In genomic region chr1:40861227-40862003, GRCh38 we compare ENCODE assay signal across 8 cellular contexts. TPM values are rescaled to one million over a fixed set of nuclear protein-coding genes. Genes with fewer than 3 reads are reported as not detected.
A peak's percentile ranks its signal among the peaks of the same experiment; 100 is the strongest.
DNase-seq lines count a peak whose midpoint lies in the region; ATAC-seq and TF ChIP-seq lines count a peak whose summit lies in the region.

No MANE protein-coding gene starts in this region.

- DNase-seq in AG04450 (ENCODE audit: low read depth, low spot score) (no peak), T-cell (peak in 28 of 34 experiments; percentile 11 to 51 (median 32)), chondrocyte (ENCODE audit: low spot score) (no peak), RPMI8226 (no peak), DMS114 treated with DMSO at 0.1 percent for 48 hours (lab: John Stamatoyannopoulos, UW; ENCODE audit: unreplicated experiment) (no peak)
- no peak for DNase-seq in stimulated activated naive B cell treated with anti-CD40 and anti-IgM and Interleukin-4, amounts not matched to agents 10 μg/mL and 1 μg/mL and 100 μg/mL, for 72 hours

- no peaks in the 10 kb centered on the region for H3K9me3 Mint-ChIP-seq in T-cell
- no peaks in the 10 kb centered on the region for H3K9me3 Mint-ChIP-seq in chondrocyte (ENCODE audit: low read depth)
- H3K9me3 Mint-ChIP-seq in stimulated activated naive B cell treated with anti-CD40 and anti-IgM and Interleukin-4, amounts not matched to agents 10 μg/mL and 1 μg/mL and 100 μg/mL, for 72 hours = no peaks in the 10 kb centered on the region

- H3K4me3 Mint-ChIP-seq in T-cell = peak overlapping the region; percentile 79 to 87 (median 79)
- peak overlapping the region; percentile 80 for H3K4me3 Mint-ChIP-seq in chondrocyte (ENCODE audit: unreplicated experiment)
- peak overlapping the region; percentile 85 to 87 for H3K4me3 Mint-ChIP-seq in stimulated activated naive B cell treated with anti-CD40 and anti-IgM and Interleukin-4, amounts not matched to agents 10 μg/mL and 1 μg/mL and 100 μg/mL, for 72 hours

- WGBS in liver = 1% methylated on average over 98 of the region's 98 CpGs

- H3K4me1 ChIP-seq in liver (ENCODE audit: control insufficient read depth in 4 of 4, insufficient read depth in 4 of 4, low read length in 3 of 4) = peaks cover 4 to 15% (median 12%) of the 10 kb centered on the region in 4 donors

- H3K27me3 Mint-ChIP-seq in T-cell (peaks cover 0 to 4% of the 10 kb centered on the region in 2 donors), chondrocyte (ENCODE audit: low read depth) (no peaks in the 10 kb centered on the region)
- peaks cover 23 to 31% of the 10 kb centered on the region in 2 donors for H3K27me3 Mint-ChIP-seq in stimulated activated naive B cell treated with anti-CD40 and anti-IgM and Interleukin-4, amounts not matched to agents 10 μg/mL and 1 μg/mL and 100 μg/mL, for 72 hours

- TF ChIP-seq RAD21 in liver (IDR thresholded peaks at IDR 0.05) = no peak

- peak overlapping the region; percentile 81 to 83 for H3K27ac Mint-ChIP-seq in T-cell
- peak overlapping the region; percentile 63 for H3K27ac Mint-ChIP-seq in chondrocyte (ENCODE audit: unreplicated experiment)
- peak overlapping the region; percentile 81 for H3K27ac Mint-ChIP-seq in stimulated activated naive B cell treated with anti-CD40 and anti-IgM and Interleukin-4, amounts not matched to agents 10 μg/mL and 1 μg/mL and 100 μg/mL, for 72 hours

- peaks cover 11 to 16% (median 14%) of the 10 kb centered on the region in 3 donors for H3K4me1 Mint-ChIP-seq in T-cell
- H3K4me1 Mint-ChIP-seq in chondrocyte (ENCODE audit: low read depth) = peaks cover 34% of the 10 kb centered on the region
- H3K4me1 Mint-ChIP-seq in stimulated activated naive B cell treated with anti-CD40 and anti-IgM and Interleukin-4, amounts not matched to agents 10 μg/mL and 1 μg/mL and 100 μg/mL, for 72 hours = peaks cover 10 to 14% of the 10 kb centered on the region in 2 donors

- ATAC-seq in GM21723 (IDR thresholded peaks at IDR 0.05; ENCODE audit: unreplicated experiment) = peak; percentile 8
- peak in 3 of 4 experiments; percentile 14 to 32 (median 21) for ATAC-seq in T-cell (replicated peaks in 1 of 4)
- peak; percentile 23 to 28 for ATAC-seq in stimulated activated naive B cell treated with anti-CD40 and anti-IgM and Interleukin-4, amounts not matched to agents 10 μg/mL and 1 μg/mL and 100 μg/mL, for 72 hours (replicated peaks)

- H3K9me3 ChIP-seq in AG04450 (ENCODE audit: control insufficient read depth, insufficient read depth, low read length) (no peaks in the 10 kb centered on the region), liver (ENCODE audit: control insufficient read depth in 4 of 4, low read length in 3 of 4) (no peaks in the 10 kb centered on the region)

- peaks cover 9% of the 10 kb centered on the region for H3K27me3 ChIP-seq in AG04450 (ENCODE audit: control insufficient read depth, insufficient read depth, low read length)
- H3K27me3 ChIP-seq in liver (ENCODE audit: control insufficient read depth in 4 of 4, insufficient read depth in 4 of 4, low read length in 3 of 4) = no peaks in the 10 kb centered on the region

- no peaks in the 10 kb centered on the region for H3K36me3 ChIP-seq in liver (ENCODE audit: control insufficient read depth in 4 of 4, insufficient read depth in 3 of 4, low read depth in 1 of 4, low read length in 3 of 4)

- peak overlapping the region; percentile 49 to 63 for H3K9ac ChIP-seq in liver (ENCODE audit: low read depth in 1 of 2, low read length in 2 of 2)

- POLR2A ChIA-PET in AG04450 (lab: Yijun Ruan, JAX) = interaction anchor here (1.0 to 1.3 kb wide), 2 partner anchors 76 to 87 kb away, joined by 3 to 9 read pairs; no protein-coding TSS in a partner anchor
- POLR2A ChIA-PET in T-cell (lab: Charles Lee) = interaction anchor here in 1 of 2 donors (0.6 kb wide), 1 partner anchor 166 kb away, joined by 5 read pairs; no protein-coding TSS in a partner anchor

- H3K4me3 ChIP-seq in AG04450 (ENCODE audit: low read depth, low read length) (peak overlapping the region; percentile 64), liver (ENCODE audit: low read depth in 1 of 3, low read length in 3 of 3) (peak overlapping the region; percentile 66 to 76 (median 75))

- H3K27ac ChIP-seq in AG04450 (ENCODE audit: low read depth, low read length) (no peak overlapping the region), liver (ENCODE audit: low read depth in 1 of 2, low read length in 2 of 2) (peak overlapping the region; percentile 89 to 92)

- no peak for TF ChIP-seq CTCF in AG04450 (IDR thresholded peaks at IDR 0.05; ENCODE audit: low read depth, low read length)
- TF ChIP-seq CTCF in chondrocyte (IDR thresholded peaks at IDR 0.05) = peak; percentile 32
- no peak for TF ChIP-seq CTCF in liver (IDR thresholded peaks at IDR 0.05; ENCODE audit: low read depth, low read length, missing input control)

- no peaks in the 10 kb centered on the region for H3K36me3 Mint-ChIP-seq in T-cell
- no peaks in the 10 kb centered on the region for H3K36me3 Mint-ChIP-seq in chondrocyte (ENCODE audit: low read depth)
- no peaks in the 10 kb centered on the region for H3K36me3 Mint-ChIP-seq in stimulated activated naive B cell treated with anti-CD40 and anti-IgM and Interleukin-4, amounts not matched to agents 10 μg/mL and 1 μg/mL and 100 μg/mL, for 72 hours

- CTCF ChIA-PET in AG04450 (lab: Charles Lee) = interaction anchor here (1.2 to 17.4 kb wide), 4 partner anchors 8 to 91 kb away, joined by 3 to 442 read pairs (median 20); no protein-coding TSS in a partner anchor
- CTCF ChIA-PET in T-cell (lab: Charles Lee) = interaction anchor here in 1 of 2 donors (0.5 to 1.7 kb wide), 2 partner anchors 170 to 1352 kb away, joined by 3 to 7 read pairs; partner anchors contain the start of gene NFYC

TF ChIP-seq in liver, 16 proteins besides CTCF, POLR2A, EP300 and RAD21:
- TF ChIP-seq ATF3 (IDR thresholded peaks at IDR 0.05) (no peak), MAX (IDR thresholded peaks at IDR 0.05) (no peak), NR2F2 (IDR thresholded peaks at IDR 0.05) (no peak), JUND (IDR thresholded peaks at IDR 0.05) (no peak), HNF4A (conservative IDR thresholded peaks at IDR 0.05) (peak in 1 of 2 donors; percentile 54), GABPA (IDR thresholded peaks at IDR 0.05 in 1 of 2, conservative IDR thresholded peaks at IDR 0.05 in 1 of 2) (no peak), RXRA (IDR thresholded peaks at IDR 0.05) (no peak), FOXA2 (IDR thresholded peaks at IDR 0.05) (no peak)

RNA-seq across cellular contexts. Expression of gene CITED4, which starts 0.7 kb away (rescaled TPM):
- 0.53 and 0.98 TPM in 2 replicates for polyA plus RNA-seq in AG04450 (2011; rRNA removed)
- polyA minus RNA-seq in AG04450 (2011; rRNA and poly(A)+ RNA removed) = 0.35 and 0.74 TPM in 2 replicates
- 10 to 100 TPM; 23.4 to 37.0 (median 28.4) TPM for total RNA-seq in T-cell
- total RNA-seq in chondrocyte = 12.4 to 30.5 TPM (median 30.1 TPM) in 3 replicates
- total RNA-seq in liver = 1 to 10 TPM; 1.4 to 6.2 TPM
- polyA plus RNA-seq in liver = 1 to 10 TPM; 4.2 to 9.9 TPM

Comparison
In these comparisons a context has a peak if more than half of its experiments do, and no peak if none do; other contexts are left out.
1. DNase-seq: peak in T-cell (28 of 34); none in AG04450 (single experiment), chondrocyte (single experiment), stimulated activated naive B cell treated with anti-CD40 and anti-IgM and Interleukin-4, amounts not matched to agents 10 μg/mL and 1 μg/mL and 100 μg/mL, for 72 hours (single experiment), RPMI8226 (single experiment) and DMS114 treated with DMSO at 0.1 percent for 48 hours (single experiment).
2. Peak in every context shown above with its lines, with median percentiles within 50 percentile points of each other: ATAC-seq, H3K27ac Mint-ChIP-seq and H3K4me3 Mint-ChIP-seq.